17 cellular contexts compared by ENCODE assay signal in the genomic region with DNA sequence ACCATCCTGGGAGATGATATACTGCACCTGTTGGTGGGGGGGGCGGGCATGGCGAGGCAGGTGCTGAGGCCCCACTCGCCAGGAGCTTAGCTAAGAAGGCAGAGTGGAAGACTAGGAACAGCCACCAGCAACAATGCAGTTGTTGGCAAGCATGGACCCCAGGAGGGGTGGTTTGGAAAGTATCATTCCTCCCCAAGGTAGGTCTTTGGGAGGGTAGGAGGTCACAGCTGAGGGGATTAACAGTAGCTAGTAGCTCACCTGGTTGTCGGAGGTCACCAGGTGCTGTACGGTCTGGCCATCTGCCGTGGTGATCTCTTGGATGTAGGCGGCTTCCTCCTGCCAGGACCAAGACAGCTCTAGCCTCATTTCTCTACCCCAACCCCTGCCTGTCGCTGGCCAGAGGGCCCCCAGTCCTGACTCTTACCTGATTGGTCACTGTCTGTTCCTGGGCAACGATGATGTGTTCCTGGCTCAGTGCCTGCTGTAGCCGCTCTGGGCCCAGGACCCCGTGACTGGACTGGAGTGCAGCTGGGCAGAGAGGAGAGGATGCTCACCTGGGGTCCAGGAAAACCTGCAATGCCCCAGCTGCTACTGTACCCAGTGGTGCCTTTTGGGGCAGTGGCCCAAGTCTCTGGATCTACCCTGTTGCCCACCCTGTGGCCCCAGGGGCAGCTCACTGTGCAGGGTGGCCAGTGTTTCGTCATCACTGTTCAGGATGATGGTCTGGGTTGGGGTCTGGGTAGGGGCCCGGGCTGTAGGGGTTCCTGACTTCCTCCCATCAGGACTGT. TPM values are rescaled to one million over a fixed set of nuclear protein-coding genes. Genes with fewer than 3 reads are reported as not detected.
DNase-seq lines count a peak whose midpoint lies in the region; ATAC-seq and TF ChIP-seq lines count a peak whose summit lies in the region.
"Had no signal": no experiment of that assay in that cellular context is flagged by ENCODE, and none has a peak within 500 bp of the region (broad histone marks: within the 10 kb centered on the region; RNA-seq: fewer than 3 reads in every experiment).

No MANE protein-coding gene starts in this region.

- TF ChIP-seq CTCF in SK-N-SH (IDR thresholded peaks at IDR 0.05), result no peak
- no peak for TF ChIP-seq CTCF in RWPE1 (conservative IDR thresholded peaks at IDR 0.05; ENCODE audit: low read depth)
- TF ChIP-seq CTCF in neural crest cell (conservative IDR thresholded peaks at IDR 0.05), result no peak
- no peak for TF ChIP-seq CTCF in GM10266 (IDR thresholded peaks at IDR 0.05; ENCODE audit: control insufficient read depth, insufficient read depth, low read depth, missing control alignments)

- H3K36me3 Mint-ChIP-seq in neural crest cell (ENCODE audit: low read depth), result peaks cover 4% of the 10 kb centered on the region

- no peak for TF ChIP-seq EP300 in SK-N-SH (IDR thresholded peaks at IDR 0.05; ENCODE audit: borderline replicate concordance in 1 of 2, low read depth in 1 of 2, low read length in 1 of 2)

- no peak overlapping the region for H2AFZ ChIP-seq in SK-N-SH (ENCODE audit: low read depth)
- H2AFZ ChIP-seq: parathyroid adenoma had no signal

- no peak for TF ChIP-seq RAD21 in SK-N-SH (IDR thresholded peaks at IDR 0.05; ENCODE audit: low read length)

- H3K27ac Mint-ChIP-seq in neural crest cell (ENCODE audit: unreplicated experiment), result no peak overlapping the region

- H4K20me1 ChIP-seq in SK-N-SH (ENCODE audit: insufficient read depth), result no peaks in the 10 kb centered on the region

- H3K27me3 ChIP-seq in SK-N-SH (ENCODE audit: insufficient read depth), result no peaks in the 10 kb centered on the region
- H3K27me3 ChIP-seq: MG63, upper lobe of right lung had no signal

- no peaks in the 10 kb centered on the region for H3K4me1 Mint-ChIP-seq in neural crest cell

- H3K27me3 Mint-ChIP-seq in neural crest cell (ENCODE audit: low read depth), result no peaks in the 10 kb centered on the region
- H3K27me3 Mint-ChIP-seq: activated CD4-positive, alpha-beta T cell treated with anti-CD3 and anti-CD28 coated beads, Interleukin-2, amount 10 ng/mL, durations not matched to agents 7 days and 5 days had no signal

- WGBS in SK-N-SH (ENCODE audit: low lambda C conversion rate), result 86% methylated on average over 9 of the region's 13 CpGs

- H3K4me2 ChIP-seq in SK-N-SH, result no peak overlapping the region

- no peak; the same call in 2 of the 3 replicates for ATAC-seq in SK-N-SH treated with all-trans-retinoic acid at 6 μM for 48 hours
- ATAC-seq: upper lobe of right lung had no signal

- H3K9ac ChIP-seq in SK-N-SH, result no peak overlapping the region
- H3K9ac ChIP-seq: parathyroid adenoma had no signal

- H3K79me2 ChIP-seq in SK-N-SH (ENCODE audit: insufficient read depth), result no peaks in the 10 kb centered on the region
- H3K79me2 ChIP-seq: parathyroid adenoma had no signal

- peaks cover 0 to 5% of the 10 kb centered on the region in 2 experiments; a peak in 1 of 4 replicates for H3K4me1 ChIP-seq in SK-N-SH (ENCODE audit: control insufficient read depth in 1 of 2, insufficient read depth in 2 of 2, low read depth in 1 of 2, low read length in 1 of 2)
- H3K4me1 ChIP-seq: parathyroid adenoma, upper lobe of right lung had no signal

- CTCF ChIA-PET in SK-N-SH (lab: Yijun Ruan, JAX), result interaction anchor here (0.7 to 4.4 kb wide), 8 partner anchors 9 to 151 kb away, joined by 3 to 27 read pairs (median 8); a partner anchor contains a TSS
- CTCF ChIA-PET in RWPE1 (lab: Yijun Ruan, JAX), result interaction anchor here (0.6 to 3.4 kb wide), 2 partner anchors 20 to 27 kb away, joined by 4 to 19 read pairs; no protein-coding TSS in a partner anchor

- no peaks in the 10 kb centered on the region for H3K9me2 ChIP-seq in SK-N-SH

- no peaks in the 10 kb centered on the region for H3F3A ChIP-seq in SK-N-SH (replicated peaks; ENCODE audit: insufficient read depth)

- DNase-seq in SK-N-SH (no peak), RWPE1 (ENCODE audit: low spot score) (no peak), neural crest cell (ENCODE audit: low read depth, low spot score) (no peak), GM10266 (ENCODE audit: extremely low spot score) (no peak), NCI-H2029 (lab: John Stamatoyannopoulos, UW) (no peak)
- DNase-seq: activated CD4-positive, alpha-beta T cell treated with anti-CD3 and anti-CD28 coated beads, Interleukin-2, amount 10 ng/mL, durations not matched to agents 7 days and 5 days; DMS153; H7; mammary epithelial cell; MG63; NCI-H2171 treated with DMSO at 0.1 percent for 48 hours; OCI-M1; stimulated activated CD4-positive, alpha-beta T cell treated with anti-CD3 and anti-CD28 coated beads, Interleukin-12 subunit alpha, Interleukin-12 subunit beta, amount 100 ng/mL, for 4 hours; T-helper 1 cell; upper lobe of right lung had no signal

- H3K9me3 Mint-ChIP-seq in neural crest cell, result no peaks in the 10 kb centered on the region
- H3K9me3 Mint-ChIP-seq: activated CD4-positive, alpha-beta T cell treated with anti-CD3 and anti-CD28 coated beads, Interleukin-2, amount 10 ng/mL, durations not matched to agents 7 days and 5 days had no signal

- H3K4me3 Mint-ChIP-seq in neural crest cell, result peak overlapping the region; percentile 19
- H3K4me3 Mint-ChIP-seq: activated CD4-positive, alpha-beta T cell treated with anti-CD3 and anti-CD28 coated beads, Interleukin-2, amount 10 ng/mL, durations not matched to agents 7 days and 5 days had no signal

- H3K27ac ChIP-seq in SK-N-SH (ENCODE audit: low read depth in 2 of 2, low read length in 1 of 2) (peak overlapping the region in 1 of 2 experiments; percentile 34; a peak in 1 of 4 replicates), RWPE1 (peak overlapping the region; percentile 86)
- H3K27ac ChIP-seq: parathyroid adenoma, upper lobe of right lung had no signal

- H3K36me3 ChIP-seq in SK-N-SH (replicated peaks in 1 of 2; ENCODE audit: control insufficient read depth in 1 of 2, insufficient read depth in 2 of 2, low read length in 1 of 2), result peaks cover 23 to 83% of the 10 kb centered on the region in 2 experiments

- H3K4me3 ChIP-seq in SK-N-SH (ENCODE audit: low read depth in 2 of 2, low read length in 1 of 2), result no peak overlapping the region
- H3K4me3 ChIP-seq: MG63, upper lobe of right lung had no signal

- POLR2A ChIA-PET in SK-N-SH (lab: Yijun Ruan, JAX) (interaction anchor here (1.4 to 4.6 kb wide), 5 partner anchors 9 to 116 kb away, joined by 3 to 41 read pairs (median 5); a partner anchor contains a TSS), RWPE1 (lab: Yijun Ruan, JAX; ENCODE audit: low non-redundant PET) (interaction anchor here (5.6 kb wide), 1 partner anchor 15 kb away, joined by 35 read pairs; a partner anchor contains a TSS)

- H3K9me3 ChIP-seq in SK-N-SH, result no peaks in the 10 kb centered on the region
- H3K9me3 ChIP-seq: MG63, upper lobe of right lung had no signal

TF ChIP-seq in SK-N-SH, 30 proteins besides CTCF, POLR2A, EP300 and RAD21:
- TF ChIP-seq SMC3 (IDR thresholded peaks at IDR 0.05; ENCODE audit: low read depth, low read length) (no peak), POLR2AphosphoS5 (IDR thresholded peaks at IDR 0.05; ENCODE audit: low read depth, low read length) (peak; percentile 15)

TF ChIP-seq in SK-N-SH treated with all-trans-retinoic acid at 6 μM for 48 hours, 23 proteins besides CTCF, POLR2A, EP300 and RAD21 (continues in another document):
- TF ChIP-seq ESRRG (CRISPR knock-in tag; IDR thresholded peaks at IDR 0.05) (no peak), ZNF70 (CRISPR knock-in tag; IDR thresholded peaks at IDR 0.05) (no peak)
- TF ChIP-seq, protein P1, sequence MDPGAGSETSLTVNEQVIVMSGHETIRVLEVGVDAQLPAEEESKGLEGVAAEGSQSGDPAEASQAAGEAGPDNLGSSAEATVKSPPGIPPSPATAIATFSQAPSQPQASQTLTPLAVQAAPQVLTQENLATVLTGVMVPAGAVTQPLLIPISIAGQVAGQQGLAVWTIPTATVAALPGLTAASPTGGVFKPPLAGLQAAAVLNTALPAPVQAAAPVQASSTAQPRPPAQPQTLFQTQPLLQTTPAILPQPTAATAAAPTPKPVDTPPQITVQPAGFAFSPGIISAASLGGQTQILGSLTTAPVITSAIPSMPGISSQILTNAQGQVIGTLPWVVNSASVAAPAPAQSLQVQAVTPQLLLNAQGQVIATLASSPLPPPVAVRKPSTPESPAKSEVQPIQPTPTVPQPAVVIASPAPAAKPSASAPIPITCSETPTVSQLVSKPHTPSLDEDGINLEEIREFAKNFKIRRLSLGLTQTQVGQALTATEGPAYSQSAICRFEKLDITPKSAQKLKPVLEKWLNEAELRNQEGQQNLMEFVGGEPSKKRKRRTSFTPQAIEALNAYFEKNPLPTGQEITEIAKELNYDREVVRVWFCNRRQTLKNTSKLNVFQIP (CRISPR knock-in tag; IDR thresholded peaks at IDR 0.05; ENCODE audit: borderline replicate concordance, low read depth), result no peak
- TF ChIP-seq, protein P2, sequence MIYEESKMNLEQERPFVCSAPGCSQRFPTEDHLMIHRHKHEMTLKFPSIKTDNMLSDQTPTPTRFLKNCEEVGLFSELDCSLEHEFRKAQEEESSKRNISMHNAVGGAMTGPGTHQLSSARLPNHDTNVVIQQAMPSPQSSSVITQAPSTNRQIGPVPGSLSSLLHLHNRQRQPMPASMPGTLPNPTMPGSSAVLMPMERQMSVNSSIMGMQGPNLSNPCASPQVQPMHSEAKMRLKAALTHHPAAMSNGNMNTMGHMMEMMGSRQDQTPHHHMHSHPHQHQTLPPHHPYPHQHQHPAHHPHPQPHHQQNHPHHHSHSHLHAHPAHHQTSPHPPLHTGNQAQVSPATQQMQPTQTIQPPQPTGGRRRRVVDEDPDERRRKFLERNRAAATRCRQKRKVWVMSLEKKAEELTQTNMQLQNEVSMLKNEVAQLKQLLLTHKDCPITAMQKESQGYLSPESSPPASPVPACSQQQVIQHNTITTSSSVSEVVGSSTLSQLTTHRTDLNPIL (CRISPR knock-in tag; IDR thresholded peaks at IDR 0.05; ENCODE audit: low read depth), result no peak

RNA-seq across cellular contexts. Expression of a gene that starts 15.3 kb away (rescaled TPM):
- 18.2 and 23.1 TPM in 2 replicates for polyA plus RNA-seq in SK-N-SH (2012; rRNA removed)
- 12.0 and 16.5 TPM in 2 replicates for polyA plus RNA-seq in SK-N-SH (2012; cell fraction: cytosol; rRNA removed)
- 30.5 and 34.6 TPM in 2 replicates for polyA plus RNA-seq in SK-N-SH (2012; cell fraction: nucleus; rRNA removed)
- total RNA-seq in neural crest cell, result 36.4 and 36.5 TPM in 2 replicates

RNA-seq across cellular contexts. Expression of a gene that starts 22.3 kb away (rescaled TPM):
- 8.5 and 11.7 TPM in 2 replicates for polyA plus RNA-seq in SK-N-SH (2012; rRNA removed)
- polyA plus RNA-seq in SK-N-SH (2012; cell fraction: cytosol; rRNA removed), result 3.0 and 4.5 TPM in 2 replicates
- polyA plus RNA-seq in SK-N-SH (2012; cell fraction: nucleus; rRNA removed), result 47.8 and 52.8 TPM in 2 replicates
- total RNA-seq in neural crest cell, result 24.8 and 24.9 TPM in 2 replicates

RNA-seq across cellular contexts. Expression of a gene that starts 37.8 kb away (rescaled TPM):
- polyA plus RNA-seq in SK-N-SH (2012; rRNA removed), result 114 and 154 TPM in 2 replicates
- 68.2 and 102 TPM in 2 replicates for polyA plus RNA-seq in SK-N-SH (2012; cell fraction: cytosol; rRNA removed)
- polyA plus RNA-seq in SK-N-SH (2012; cell fraction: nucleus; rRNA removed), result 169 and 176 TPM in 2 replicates
- 56.6 and 61.0 TPM in 2 replicates for total RNA-seq in neural crest cell

RNA-seq across cellular contexts. Expression of a gene that starts 58.6 kb away (rescaled TPM):
- polyA plus RNA-seq in SK-N-SH (2012; rRNA removed), result 338 and 363 TPM in 2 replicates
- 162 and 242 TPM in 2 replicates for polyA plus RNA-seq in SK-N-SH (2012; cell fraction: cytosol; rRNA removed)
- polyA plus RNA-seq in SK-N-SH (2012; cell fraction: nucleus; rRNA removed), result 656 and 683 TPM in 2 replicates
- total RNA-seq in neural crest cell, result 49.7 and 55.3 TPM in 2 replicates

RNA-seq across cellular contexts. Expression of a gene that starts 58.7 kb away (rescaled TPM):
- 3.5 and 4.7 TPM in 2 replicates for polyA plus RNA-seq in SK-N-SH (2012; rRNA removed)
- 1.3 and 1.9 TPM in 2 replicates for polyA plus RNA-seq in SK-N-SH (2012; cell fraction: cytosol; rRNA removed)
- 21.3 and 22.3 TPM in 2 replicates for polyA plus RNA-seq in SK-N-SH (2012; cell fraction: nucleus; rRNA removed)
- 3.3 and 3.5 TPM in 2 replicates for total RNA-seq in neural crest cell
